Comparison of ENCODE assay signal across 17 cellular contexts in genomic region chr5:469752-470483, GRCh38. TPM values are rescaled to one million over a fixed set of nuclear protein-coding genes. Genes with fewer than 3 reads are reported as not detected.
DNase-seq lines count a peak whose midpoint lies in the region; ATAC-seq and TF ChIP-seq lines count a peak whose summit lies in the region.
"Had no signal": no experiment of that assay in that cellular context is flagged by ENCODE, and none has a peak within 500 bp of the region (broad histone marks: within the 10 kb centered on the region; RNA-seq: fewer than 3 reads in every experiment).

No MANE protein-coding gene starts in this region.

- peaks cover 2% of the 10 kb centered on the region for H3K27me3 ChIP-seq in lower lobe of right lung (ENCODE audit: low read depth)
- H3K27me3 ChIP-seq: pancreas had no signal

- H3K36me3 ChIP-seq in lower lobe of right lung = peaks cover 28% of the 10 kb centered on the region

- ATAC-seq in WTC11 = no peak
- ATAC-seq in lower lobe of right lung = no peak
- ATAC-seq: pancreas had no signal

- no peak overlapping the region for H3K27ac ChIP-seq in lower lobe of right lung
- H3K27ac ChIP-seq: pancreas had no signal

- H3K27me3 Mint-ChIP-seq in activated naive CD4-positive, alpha-beta T cell treated with anti-CD3 and anti-CD28 coated beads, Interleukin-2, amount 50 U/mL, for 24 hours = no peaks in the 10 kb centered on the region
- H3K27me3 Mint-ChIP-seq in WTC11 (ENCODE audit: low read depth) = peaks cover 19% of the 10 kb centered on the region
- H3K27me3 Mint-ChIP-seq in type B pancreatic cell = no peaks in the 10 kb centered on the region

- intact Hi-C loops in lower lobe of right lung (cut with DNase I) = no loop called here

- peaks cover 22% of the 10 kb centered on the region for H3K4me1 ChIP-seq in lower lobe of right lung

- H3K4me3 Mint-ChIP-seq in activated naive CD4-positive, alpha-beta T cell treated with anti-CD3 and anti-CD28 coated beads, Interleukin-2, amount 50 U/mL, for 24 hours = peak overlapping the region; percentile 23
- H3K4me3 Mint-ChIP-seq in WTC11 (no peak overlapping the region), type B pancreatic cell (peak overlapping the region; percentile 22)
- H3K4me3 Mint-ChIP-seq: CD14-positive monocyte had no signal

- no peak overlapping the region for H3K4me3 ChIP-seq in lower lobe of right lung
- H3K4me3 ChIP-seq: pancreas had no signal

- peak overlapping the region; percentile 55 for H3K27ac Mint-ChIP-seq in activated naive CD4-positive, alpha-beta T cell treated with anti-CD3 and anti-CD28 coated beads, Interleukin-2, amount 50 U/mL, for 24 hours
- H3K27ac Mint-ChIP-seq in WTC11 (no peak overlapping the region), type B pancreatic cell (no peak overlapping the region)

- CTCF ChIA-PET in WTC11 (lab: Charles Lee) = interaction anchor here (0.9 to 1.6 kb wide), 2 partner anchors 23 to 39 kb away, joined by 4 read pairs; no protein-coding TSS in a partner anchor

- in situ Hi-C loops in ACHN (cut with HindIII; ENCODE audit: low pct_ligation_motif_present, low pct_unique_long_range_greater_than_20kb, low sequenced_read_pairs) = no loop called here

- TF ChIP-seq CTCF in WTC11 (IDR thresholded peaks at IDR 0.05) = no peak
- TF ChIP-seq CTCF in lower lobe of right lung (IDR thresholded peaks at IDR 0.05) = no peak
- no peak for TF ChIP-seq CTCF in type B pancreatic cell (conservative IDR thresholded peaks at IDR 0.05)

- H3K36me3 Mint-ChIP-seq in activated naive CD4-positive, alpha-beta T cell treated with anti-CD3 and anti-CD28 coated beads, Interleukin-2, amount 50 U/mL, for 24 hours = peaks cover 4% of the 10 kb centered on the region
- H3K36me3 Mint-ChIP-seq in WTC11 (no peaks in the 10 kb centered on the region; the same call in 1 of the 2 replicates), type B pancreatic cell (no peaks in the 10 kb centered on the region)

- no peaks in the 10 kb centered on the region for H3K9me3 ChIP-seq in lower lobe of right lung
- H3K9me3 ChIP-seq: pancreas had no signal

- peaks cover 21% of the 10 kb centered on the region for H3K4me1 Mint-ChIP-seq in activated naive CD4-positive, alpha-beta T cell treated with anti-CD3 and anti-CD28 coated beads, Interleukin-2, amount 50 U/mL, for 24 hours
- H3K4me1 Mint-ChIP-seq in WTC11 = peaks cover 7% of the 10 kb centered on the region
- H3K4me1 Mint-ChIP-seq in type B pancreatic cell (ENCODE audit: unreplicated experiment) = peaks cover 7% of the 10 kb centered on the region

- H3K9me3 Mint-ChIP-seq in activated naive CD4-positive, alpha-beta T cell treated with anti-CD3 and anti-CD28 coated beads, Interleukin-2, amount 50 U/mL, for 24 hours = no peaks in the 10 kb centered on the region
- H3K9me3 Mint-ChIP-seq in WTC11 (no peaks in the 10 kb centered on the region), type B pancreatic cell (no peaks in the 10 kb centered on the region)

- DNase-seq in activated naive CD4-positive, alpha-beta T cell treated with Interleukin-2 at 50 U/mL for 16 hours = no peak
- peak; percentile 8 for DNase-seq in WTC11 (ENCODE audit: low spot score)
- peak; percentile 28 for DNase-seq in lower lobe of right lung
- no peak for DNase-seq in type B pancreatic cell (ENCODE audit: extremely low spot score, unreplicated experiment)
- DNase-seq in ACHN = no peak
- no peak for DNase-seq in OCI-M1 (lab: John Stamatoyannopoulos, UW)
- no peak for DNase-seq in pons (ENCODE audit: low spot score)
- DNase-seq: activated CD4-positive, alpha-beta T cell treated with anti-CD3 and anti-CD28 coated beads, Interleukin-2, amount 50 U/mL, for 1 hour; amygdala; cortex of kidney; HCEC 1CT; mammary epithelial cell; MV-4-11; NCI-H2227 treated with DMSO at 0.1 percent for 48 hours had no signal

- POLR2A ChIA-PET in WTC11 (lab: Charles Lee) = interaction anchor here (0.6 kb wide), 1 partner anchor 101 kb away, joined by 3 read pairs; no protein-coding TSS in a partner anchor

TF ChIP-seq in WTC11, 78 proteins besides CTCF, POLR2A, EP300 and RAD21:
- TF ChIP-seq ELF4 (CRISPR knock-in tag; IDR thresholded peaks at IDR 0.05; ENCODE audit: low read depth) (no peak), ZNF263 (CRISPR knock-in tag; IDR thresholded peaks at IDR 0.05; ENCODE audit: low read depth) (no peak), KAT7 (CRISPR knock-in tag; IDR thresholded peaks at IDR 0.05; ENCODE audit: borderline replicate concordance) (no peak), FOXP1 (CRISPR knock-in tag; IDR thresholded peaks at IDR 0.05; ENCODE audit: borderline replicate concordance) (no peak), ZMAT4 (CRISPR knock-in tag; IDR thresholded peaks at IDR 0.05) (no peak), CREB1 (CRISPR knock-in tag; IDR thresholded peaks at IDR 0.05) (no peak), NR1H2 (CRISPR knock-in tag; IDR thresholded peaks at IDR 0.05) (no peak), ZNF232 (CRISPR knock-in tag; IDR thresholded peaks at IDR 0.05) (no peak), HMGA2 (CRISPR knock-in tag; IDR thresholded peaks at IDR 0.05) (no peak), SMAD3 (CRISPR knock-in tag; IDR thresholded peaks at IDR 0.05; ENCODE audit: borderline replicate concordance) (no peak), ZNF425 (CRISPR knock-in tag; conservative IDR thresholded peaks at IDR 0.05) (no peak), E2F5 (CRISPR knock-in tag; IDR thresholded peaks at IDR 0.05) (no peak), ZNF121 (CRISPR knock-in tag; IDR thresholded peaks at IDR 0.05) (no peak), ZNF138 (CRISPR knock-in tag; conservative IDR thresholded peaks at IDR 0.05) (no peak), ZBTB43 (CRISPR knock-in tag; IDR thresholded peaks at IDR 0.05) (no peak), ATF2 (CRISPR knock-in tag; IDR thresholded peaks at IDR 0.05; ENCODE audit: borderline replicate concordance, low read depth) (no peak), PRRX2 (CRISPR knock-in tag; IDR thresholded peaks at IDR 0.05) (no peak), ZNF423 (CRISPR knock-in tag; IDR thresholded peaks at IDR 0.05) (no peak)

RNA-seq across cellular contexts. Expression of gene EXOC3, which starts 26.9 kb away (rescaled TPM):
- total RNA-seq in WTC11 (2021) (60.1 to 62.4 TPM (median 62.2 TPM) in 3 replicates), lower lobe of right lung (58.9 TPM), type B pancreatic cell (ENCODE audit: low replicate concordance) (62.9 and 64.6 TPM in 2 replicates)

RNA-seq across cellular contexts. Expression of gene SLC9A3, which starts 54.3 kb away (rescaled TPM):
- 1.2 to 1.7 TPM (median 1.6 TPM) in 3 replicates for total RNA-seq in WTC11 (2021)
- 1.1 TPM for total RNA-seq in lower lobe of right lung
- 6.4 and 8.0 TPM in 2 replicates for total RNA-seq in type B pancreatic cell (ENCODE audit: low replicate concordance)

Comparison
In these comparisons a context has a peak if more than half of its experiments do, and no peak if none do; other contexts are left out.
1. DNase-seq: peak in WTC11 (single experiment) and lower lobe of right lung (single experiment); none in activated naive CD4-positive, alpha-beta T cell treated with Interleukin-2 at 50 U/mL for 16 hours (single experiment), type B pancreatic cell (single experiment), ACHN (single experiment), OCI-M1 (single experiment) and pons (single experiment).